1 cellular context compared by ENCODE assay signal in genomic region chr11:80167766-80168165, GRCh38.
TF ChIP-seq lines count a peak whose summit lies in the region.

No MANE protein-coding gene starts in this region.

TF ChIP-seq in WTC11, 78 proteins besides CTCF, POLR2A, EP300 and RAD21 (continued from another document):
- TF ChIP-seq STAT6 (CRISPR knock-in tag; conservative IDR thresholded peaks at IDR 0.05; ENCODE audit: low read depth), result no peak
- no peak for TF ChIP-seq ZNF425 (CRISPR knock-in tag; conservative IDR thresholded peaks at IDR 0.05)
- no peak for TF ChIP-seq OVOL2 (CRISPR knock-in tag; IDR thresholded peaks at IDR 0.05; ENCODE audit: borderline replicate concordance)
- no peak for TF ChIP-seq PRRX2 (CRISPR knock-in tag; IDR thresholded peaks at IDR 0.05)
- TF ChIP-seq USF2 (CRISPR knock-in tag; IDR thresholded peaks at IDR 0.05), result no peak
- no peak for TF ChIP-seq NR3C1 (CRISPR knock-in tag; conservative IDR thresholded peaks at IDR 0.05; ENCODE audit: low read depth)
- no peak for TF ChIP-seq CDX4 (CRISPR knock-in tag; IDR thresholded peaks at IDR 0.05; ENCODE audit: borderline replicate concordance)
- no peak for TF ChIP-seq ZBTB21 (CRISPR knock-in tag; IDR thresholded peaks at IDR 0.05; ENCODE audit: borderline replicate concordance)
- TF ChIP-seq GRHL2 (CRISPR knock-in tag; IDR thresholded peaks at IDR 0.05; ENCODE audit: insufficient replicate concordance, severe bottlenecking), result no peak
- TF ChIP-seq CREM (CRISPR knock-in tag; IDR thresholded peaks at IDR 0.05), result no peak
- TF ChIP-seq ATF6 (CRISPR knock-in tag; IDR thresholded peaks at IDR 0.05), result no peak
TF ChIP-seq in WTC11: peak in this region for 0.
